1 cellular context compared by ENCODE assay signal in the genomic region with DNA sequence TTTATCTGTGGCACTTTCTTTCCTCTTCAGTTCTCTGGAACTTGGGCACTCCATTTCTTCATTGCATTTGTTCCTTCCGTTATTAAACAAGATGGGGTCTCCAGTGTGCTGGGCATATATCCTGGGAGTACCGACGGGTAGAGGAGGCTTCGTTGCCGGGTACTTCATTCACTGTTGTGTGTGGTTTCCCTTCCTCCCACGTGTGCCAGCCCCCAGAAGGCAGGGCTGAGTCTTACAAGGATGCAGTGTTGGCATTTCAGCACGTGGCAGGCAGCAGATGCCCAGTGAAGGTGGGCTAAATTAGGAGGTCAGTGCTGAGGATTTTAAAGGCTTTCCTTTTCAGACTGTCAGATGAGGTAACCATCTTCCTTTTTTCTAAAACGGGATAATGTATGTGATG.
TF ChIP-seq lines count a peak whose summit lies in the region.

No MANE protein-coding gene starts in this region.

TF ChIP-seq in IMR-90, 13 proteins besides CTCF, POLR2A, EP300 and RAD21:
- TF ChIP-seq MAFK (IDR thresholded peaks at IDR 0.05; ENCODE audit: low read depth, low read length) (no peak), RFX5 (IDR thresholded peaks at IDR 0.05; ENCODE audit: low read depth, low read length) (no peak), MAZ (IDR thresholded peaks at IDR 0.05; ENCODE audit: borderline replicate concordance, low read depth, low read length) (no peak), USF2 (IDR thresholded peaks at IDR 0.05; ENCODE audit: low read depth, low read length) (no peak)
- TF ChIP-seq, protein P1, sequence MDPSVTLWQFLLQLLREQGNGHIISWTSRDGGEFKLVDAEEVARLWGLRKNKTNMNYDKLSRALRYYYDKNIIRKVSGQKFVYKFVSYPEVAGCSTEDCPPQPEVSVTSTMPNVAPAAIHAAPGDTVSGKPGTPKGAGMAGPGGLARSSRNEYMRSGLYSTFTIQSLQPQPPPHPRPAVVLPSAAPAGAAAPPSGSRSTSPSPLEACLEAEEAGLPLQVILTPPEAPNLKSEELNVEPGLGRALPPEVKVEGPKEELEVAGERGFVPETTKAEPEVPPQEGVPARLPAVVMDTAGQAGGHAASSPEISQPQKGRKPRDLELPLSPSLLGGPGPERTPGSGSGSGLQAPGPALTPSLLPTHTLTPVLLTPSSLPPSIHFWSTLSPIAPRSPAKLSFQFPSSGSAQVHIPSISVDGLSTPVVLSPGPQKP (IDR thresholded peaks at IDR 0.05; ENCODE audit: borderline replicate concordance, low read depth, low read length), result no peak
TF ChIP-seq in IMR-90: peak in this region for 0.
